In genomic region chr13:44690376-44690775, GRCh38 we compare ENCODE assay signal across 1 cellular context.
TF ChIP-seq lines count a peak whose summit lies in the region.

No MANE protein-coding gene starts in this region.

TF ChIP-seq in GM23338, 12 proteins besides CTCF, POLR2A, EP300 and RAD21 (continued from another document):
- TF ChIP-seq, protein P1, sequence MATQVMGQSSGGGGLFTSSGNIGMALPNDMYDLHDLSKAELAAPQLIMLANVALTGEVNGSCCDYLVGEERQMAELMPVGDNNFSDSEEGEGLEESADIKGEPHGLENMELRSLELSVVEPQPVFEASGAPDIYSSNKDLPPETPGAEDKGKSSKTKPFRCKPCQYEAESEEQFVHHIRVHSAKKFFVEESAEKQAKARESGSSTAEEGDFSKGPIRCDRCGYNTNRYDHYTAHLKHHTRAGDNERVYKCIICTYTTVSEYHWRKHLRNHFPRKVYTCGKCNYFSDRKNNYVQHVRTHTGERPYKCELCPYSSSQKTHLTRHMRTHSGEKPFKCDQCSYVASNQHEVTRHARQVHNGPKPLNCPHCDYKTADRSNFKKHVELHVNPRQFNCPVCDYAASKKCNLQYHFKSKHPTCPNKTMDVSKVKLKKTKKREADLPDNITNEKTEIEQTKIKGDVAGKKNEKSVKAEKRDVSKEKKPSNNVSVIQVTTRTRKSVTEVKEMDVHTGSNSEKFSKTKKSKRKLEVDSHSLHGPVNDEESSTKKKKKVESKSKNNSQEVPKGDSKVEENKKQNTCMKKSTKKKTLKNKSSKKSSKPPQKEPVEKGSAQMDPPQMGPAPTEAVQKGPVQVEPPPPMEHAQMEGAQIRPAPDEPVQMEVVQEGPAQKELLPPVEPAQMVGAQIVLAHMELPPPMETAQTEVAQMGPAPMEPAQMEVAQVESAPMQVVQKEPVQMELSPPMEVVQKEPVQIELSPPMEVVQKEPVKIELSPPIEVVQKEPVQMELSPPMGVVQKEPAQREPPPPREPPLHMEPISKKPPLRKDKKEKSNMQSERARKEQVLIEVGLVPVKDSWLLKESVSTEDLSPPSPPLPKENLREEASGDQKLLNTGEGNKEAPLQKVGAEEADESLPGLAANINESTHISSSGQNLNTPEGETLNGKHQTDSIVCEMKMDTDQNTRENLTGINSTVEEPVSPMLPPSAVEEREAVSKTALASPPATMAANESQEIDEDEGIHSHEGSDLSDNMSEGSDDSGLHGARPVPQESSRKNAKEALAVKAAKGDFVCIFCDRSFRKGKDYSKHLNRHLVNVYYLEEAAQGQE (IDR thresholded peaks at IDR 0.05; ENCODE audit: unreplicated experiment), result no peak
- TF ChIP-seq POLR2AphosphoS5 (IDR thresholded peaks at IDR 0.05; ENCODE audit: low read depth) (no peak), ZNF114 (CRISPR knock-in tag; IDR thresholded peaks at IDR 0.05) (no peak)
